ENCODE assay signal across 11 cellular contexts in genomic region chr7:1922071-1922869, GRCh38.
A peak's percentile ranks its signal among the peaks of the same experiment; 100 is the strongest.
DNase-seq lines count a peak whose midpoint lies in the region; ATAC-seq, FAIRE-seq and TF ChIP-seq lines count a peak whose summit lies in the region.
"Had no signal": no experiment of that assay in that cellular context is flagged by ENCODE, and none has a peak within 500 bp of the region (broad histone marks: within the 10 kb centered on the region; RNA-seq: fewer than 3 reads in every experiment).

No MANE protein-coding gene starts in this region.

- no peaks in the 10 kb centered on the region for H3K9me3 ChIP-seq in CD4-positive, alpha-beta T cell (ENCODE audit: control insufficient read depth, low read length)
- no peaks in the 10 kb centered on the region for H3K9me3 ChIP-seq in K562 (replicated peaks; ENCODE audit: control insufficient read depth, insufficient read depth, low read depth, low read length)

- no peak overlapping the region for H3K4me2 ChIP-seq in K562 (ENCODE audit: insufficient read depth, low read length)

- TF ChIP-seq POLR2A in K562 (conservative IDR thresholded peaks at IDR 0.05) (no peak), GM18505 (IDR thresholded peaks at IDR 0.05; ENCODE audit: borderline replicate concordance, extremely low read depth, insufficient read depth, insufficient read length) (no peak)

- peaks cover 83% of the 10 kb centered on the region for H3K4me1 Mint-ChIP-seq in CD4-positive, alpha-beta T cell (ENCODE audit: low read depth)

- H3K27ac ChIP-seq in CD4-positive, alpha-beta T cell (ENCODE audit: low read depth, low read length): no peak overlapping the region
- H3K27ac ChIP-seq in VCaP (peak overlapping the region; percentile 66), K562 (ENCODE audit: extremely low read depth, low read depth, low read length) (no peak overlapping the region)

- no TSS peak for BruUV-seq in K562 (replicated peaks; lab: Mats Ljungman, UMichigan)

- 0 out of 2 replicates have a peak, but pooled peaks cover 6% of the 10 kb centered on the region for H4K20me1 ChIP-seq in K562 (replicated peaks; ENCODE audit: control insufficient read depth, insufficient read depth, low read length)

- H3K36me3 ChIP-seq in K562 (ENCODE audit: control insufficient read depth, insufficient read depth, low read length): 0 out of 3 replicates have a peak, but pooled peaks cover 6% of the 10 kb centered on the region

- no peak overlapping the region for H3K9ac ChIP-seq in K562 (ENCODE audit: insufficient read depth in 1 of 2, low read depth in 2 of 2, low read length in 2 of 2)

- POLR2A ChIA-PET in CD4-positive, alpha-beta T cell (lab: Charles Lee): interaction anchor here (0.7 to 4.5 kb wide), 8 partner anchors 16 to 319 kb away, joined by 3 to 71 read pairs (median 4); no protein-coding TSS in a partner anchor
- POLR2A ChIA-PET in K562 (lab: Yijun Ruan, JAX): no interaction called here

- H3K27me3 Mint-ChIP-seq in CD4-positive, alpha-beta T cell: no peaks in the 10 kb centered on the region

- peak in 6 of 10 experiments; percentile 25 to 51 (median 32) for DNase-seq in CD4-positive, alpha-beta T cell
- DNase-seq in K562 (ENCODE audit: extremely low read depth in 1 of 4, low spot score in 3 of 4) (no peak), NCI-H1694 treated with DMSO at 0.1 percent for 48 hours (lab: John Stamatoyannopoulos, UW) (no peak), inferior parietal cortex (ENCODE audit: extremely low spot score) (no peak), DMS79 treated with DMSO at 0.1 percent for 48 hours (lab: John Stamatoyannopoulos, UW) (no peak)
- peak; percentile 74 for DNase-seq in stimulated activated CD4-positive, alpha-beta T cell treated with anti-CD3 and anti-CD28 coated beads, Interleukin-4, amount 100 ng/mL, for 1 hour
- DNase-seq: effector memory CD4-positive, alpha-beta T cell; Karpas-422 had no signal

- no peak for TF ChIP-seq EP300 in K562 (IDR thresholded peaks at IDR 0.05; ENCODE audit: low read length)

- peak overlapping the region; percentile 92 for H3K27ac Mint-ChIP-seq in CD4-positive, alpha-beta T cell
- H3K27ac Mint-ChIP-seq: mesothelial cell of epicardium had no signal

- TF ChIP-seq CTCF in CD4-positive, alpha-beta T cell (IDR thresholded peaks at IDR 0.05): no peak
- TF ChIP-seq CTCF in VCaP (conservative IDR thresholded peaks at IDR 0.05): no peak
- no peak for TF ChIP-seq CTCF in K562 (IDR thresholded peaks at IDR 0.05 in 2 of 3, conservative IDR thresholded peaks at IDR 0.05 in 1 of 3; ENCODE audit: insufficient read depth in 2 of 3, low read depth in 1 of 3, low read length in 3 of 3)

- H3K4me3 ChIP-seq in K562: no peak overlapping the region

- no peak for TF ChIP-seq RAD21 in K562 (CRISPR knock-in tag; conservative IDR thresholded peaks at IDR 0.05 in 1 of 2, IDR thresholded peaks at IDR 0.05 in 1 of 2)

- CTCF ChIA-PET in CD4-positive, alpha-beta T cell (lab: Charles Lee): no interaction called here
- CTCF ChIA-PET in K562 (lab: Yijun Ruan, JAX; ENCODE audit: low intra/inter-chr PET ratio): no interaction called here

- H2AFZ ChIP-seq in K562 (ENCODE audit: low read depth, low read length): no peak overlapping the region

- H3K9me3 Mint-ChIP-seq in CD4-positive, alpha-beta T cell: no peaks in the 10 kb centered on the region

- in situ Hi-C loops in K562 (cut with MboI): no loop called here

- intact Hi-C loops in CD4-positive, alpha-beta T cell (cut with DNase I, micrococcal nuclease): loop anchor here (10.0 kb wide), 2 partner anchors 183 to 257 kb away; no protein-coding TSS in a partner anchor
- intact Hi-C loops in K562 (cut with micrococcal nuclease): no loop called here

- H3K79me2 ChIP-seq in K562 (ENCODE audit: control insufficient read depth, insufficient read depth, low read length): no peaks in the 10 kb centered on the region

- H3K27me3 ChIP-seq in CD4-positive, alpha-beta T cell (ENCODE audit: control insufficient read depth, insufficient read depth, low read length): no peaks in the 10 kb centered on the region
- no peaks in the 10 kb centered on the region for H3K27me3 ChIP-seq in K562 (ENCODE audit: control insufficient read depth in 2 of 2, insufficient read depth in 2 of 2, low read length in 2 of 2)

- peak overlapping the region; percentile 86 for H3K4me3 Mint-ChIP-seq in CD4-positive, alpha-beta T cell
- H3K4me3 Mint-ChIP-seq: mesothelial cell of epicardium had no signal

- H3K36me3 Mint-ChIP-seq in CD4-positive, alpha-beta T cell (ENCODE audit: low read depth): peaks cover 64% of the 10 kb centered on the region

- 91% methylated on average over 42 of the region's 42 CpGs for WGBS in K562 (ENCODE audit: insufficient coverage, low coverage, missing lambda C conversion rate)

- ATAC-seq in CD4-positive, alpha-beta T cell (ENCODE audit: poor library complexity): peak; percentile 3
- ATAC-seq in K562 (no peak), GM18505 (IDR thresholded peaks at IDR 0.05; ENCODE audit: unreplicated experiment) (no peak)

- peaks cover 3% of the 10 kb centered on the region for H3K9me1 ChIP-seq in K562 (ENCODE audit: control insufficient read depth, insufficient read depth, low read length)

- no peak for FAIRE-seq in K562 (lab: Jason Lieb, UNC)

- peaks cover 15 to 37% of the 10 kb centered on the region in 2 experiments; a peak in 4 of 5 replicates for H3K4me1 ChIP-seq in K562 (replicated peaks in 1 of 2; ENCODE audit: control insufficient read depth in 2 of 2, insufficient read depth in 2 of 2, low read length in 2 of 2)

TF ChIP-seq in K562, 482 proteins besides CTCF, POLR2A, EP300 and RAD21:
- TF ChIP-seq HCFC1 (IDR thresholded peaks at IDR 0.05; ENCODE audit: low read depth, low read length): no peak
- peak; percentile 42; the same call in 1 of the 2 replicates for TF ChIP-seq CEBPB (tag; IDR thresholded peaks at IDR 0.05)
- no peak for TF ChIP-seq ZFP36 (IDR thresholded peaks at IDR 0.05; ENCODE audit: low read depth, low read length, partially characterized antibody)

Comparison
In these comparisons a context has a peak if more than half of its experiments do, and no peak if none do; other contexts are left out.
1. DNase-seq: peak in CD4-positive, alpha-beta T cell (6 of 10) and stimulated activated CD4-positive, alpha-beta T cell treated with anti-CD3 and anti-CD28 coated beads, Interleukin-4, amount 100 ng/mL, for 1 hour (single experiment); none in K562 (0 of 4), NCI-H1694 treated with DMSO at 0.1 percent for 48 hours (single experiment), inferior parietal cortex (single experiment) and DMS79 treated with DMSO at 0.1 percent for 48 hours (single experiment).